1 cellular context compared by ENCODE assay signal in genomic region chr16:57785385-57785784, GRCh38.
TF ChIP-seq lines count a peak whose summit lies in the region.

No MANE protein-coding gene starts in this region.

TF ChIP-seq in IMR-90, 13 proteins besides CTCF, POLR2A, EP300 and RAD21:
- no peak for TF ChIP-seq BHLHE40 (IDR thresholded peaks at IDR 0.05; ENCODE audit: low read depth, low read length)
- TF ChIP-seq NFE2L2 (IDR thresholded peaks at IDR 0.05; ENCODE audit: low read depth, low read length): no peak
TF ChIP-seq in IMR-90: peak in this region for 0.
